11 cellular contexts compared by ENCODE assay signal in genomic region chr5:101897914-101898313, GRCh38.
A peak's percentile ranks its signal among the peaks of the same experiment; 100 is the strongest.
DNase-seq lines count a peak whose midpoint lies in the region; ATAC-seq, FAIRE-seq and TF ChIP-seq lines count a peak whose summit lies in the region.
"Had no signal": no experiment of that assay in that cellular context is flagged by ENCODE, and none has a peak within 500 bp of the region (broad histone marks: within the 10 kb centered on the region; RNA-seq: fewer than 3 reads in every experiment).

No MANE protein-coding gene starts in this region.

- H3K4me3 ChIP-seq in A549 (no peak overlapping the region), SJCRH30 (peak overlapping the region; percentile 27)
- no peak overlapping the region for H3K4me3 ChIP-seq in effector memory CD4-positive, alpha-beta T cell (ENCODE audit: insufficient read depth, low read depth, low read length, poor library complexity, severe bottlenecking)

- POLR2A ChIA-PET in A549 (lab: Yijun Ruan, JAX), result no interaction called here
- POLR2A ChIA-PET in activated CD4-positive, alpha-beta memory T cell treated with anti-CD3 and anti-CD28 coated beads, Interleukin-2, amount 10 ng/mL, durations not matched to agents 7 days and 5 days (lab: Charles Lee), result no interaction called here

- no peak for TF ChIP-seq RAD21 in A549 (conservative IDR thresholded peaks at IDR 0.05 in 1 of 2, IDR thresholded peaks at IDR 0.05 in 1 of 2)

- ATAC-seq in A549, result peak; percentile 30 to 53; a peak in 4 of 6 replicates
- ATAC-seq in GM21447 (IDR thresholded peaks at IDR 0.05; ENCODE audit: unreplicated experiment), result peak; percentile 45
- no peak for ATAC-seq in HG02678 (IDR thresholded peaks at IDR 0.05; ENCODE audit: unreplicated experiment)

- H3K36me3 ChIP-seq in SJCRH30, result no peaks in the 10 kb centered on the region
- no peaks in the 10 kb centered on the region for H3K36me3 ChIP-seq in effector memory CD4-positive, alpha-beta T cell (ENCODE audit: control insufficient read depth, insufficient read depth, low read length)

- CTCF ChIA-PET in A549 (lab: Yijun Ruan, JAX), result no interaction called here
- CTCF ChIA-PET in activated CD4-positive, alpha-beta memory T cell treated with anti-CD3 and anti-CD28 coated beads, Interleukin-2, amount 10 ng/mL, durations not matched to agents 7 days and 5 days (lab: Charles Lee), result no interaction called here

- DNase-seq in A549 (ENCODE audit: low read depth in 1 of 2, low spot score in 1 of 2) (peak in 1 of 2 experiments; percentile 8), NCI-H146 (lab: John Stamatoyannopoulos, UW) (peak; percentile 85), SJCRH30 (peak; percentile 55 to 68), Kasumi-1 (lab: John Stamatoyannopoulos, UW) (no peak)
- no peak for DNase-seq in activated CD4-positive, alpha-beta memory T cell treated with anti-CD3 and anti-CD28 coated beads, Interleukin-2, amount 10 ng/mL, durations not matched to agents 7 days and 5 days
- no peak for DNase-seq in effector memory CD4-positive, alpha-beta T cell
- DNase-seq: activated B cell treated with CpG ODN at 0.5 μM for 24 hours; activated naive CD8-positive, alpha-beta T cell treated with anti-CD3 and anti-CD28 coated beads, Interleukin-2, amount 10 ng/mL, durations not matched to agents 7 days and 5 days had no signal

- no peaks in the 10 kb centered on the region for H3K36me3 Mint-ChIP-seq in activated CD4-positive, alpha-beta memory T cell treated with anti-CD3 and anti-CD28 coated beads, Interleukin-2, amount 10 ng/mL, durations not matched to agents 7 days and 5 days (ENCODE audit: low read depth)
- H3K36me3 Mint-ChIP-seq: activated naive CD8-positive, alpha-beta T cell treated with anti-CD3 and anti-CD28 coated beads, Interleukin-2, amount 10 ng/mL, durations not matched to agents 7 days and 5 days had no signal

- no peaks in the 10 kb centered on the region for H3K27me3 Mint-ChIP-seq in activated CD4-positive, alpha-beta memory T cell treated with anti-CD3 and anti-CD28 coated beads, Interleukin-2, amount 10 ng/mL, durations not matched to agents 7 days and 5 days
- H3K27me3 Mint-ChIP-seq: activated B cell treated with CpG ODN at 0.5 μM for 24 hours; activated naive CD8-positive, alpha-beta T cell treated with anti-CD3 and anti-CD28 coated beads, Interleukin-2, amount 10 ng/mL, durations not matched to agents 7 days and 5 days had no signal

- no peak overlapping the region for H3K4me3 Mint-ChIP-seq in activated CD4-positive, alpha-beta memory T cell treated with anti-CD3 and anti-CD28 coated beads, Interleukin-2, amount 10 ng/mL, durations not matched to agents 7 days and 5 days
- H3K4me3 Mint-ChIP-seq: activated B cell treated with CpG ODN at 0.5 μM for 24 hours; activated naive CD8-positive, alpha-beta T cell treated with anti-CD3 and anti-CD28 coated beads, Interleukin-2, amount 10 ng/mL, durations not matched to agents 7 days and 5 days had no signal

- H3K27me3 ChIP-seq in SJCRH30, result no peaks in the 10 kb centered on the region
- H3K27me3 ChIP-seq in effector memory CD4-positive, alpha-beta T cell (replicated peaks; ENCODE audit: control insufficient read depth, insufficient read depth, low read length, poor library complexity, severe bottlenecking), result no peaks in the 10 kb centered on the region

- WGBS in A549 (ENCODE audit: missing lambda C conversion rate), result 30% methylated on average over 5 of the region's 5 CpGs

- no peak for TF ChIP-seq EP300 in A549 (IDR thresholded peaks at IDR 0.05)

- H3K9me3 ChIP-seq in A549 (no peaks in the 10 kb centered on the region), SJCRH30 (replicated peaks) (no peaks in the 10 kb centered on the region)
- H3K9me3 ChIP-seq in effector memory CD4-positive, alpha-beta T cell (ENCODE audit: control insufficient read depth, low read length), result no peaks in the 10 kb centered on the region

- no peak for TF ChIP-seq CTCF in A549 (IDR thresholded peaks at IDR 0.05)

- H3K27ac ChIP-seq in A549, result no peak overlapping the region
- H3K27ac ChIP-seq in SJCRH30, result no peak overlapping the region
- H3K27ac ChIP-seq in effector memory CD4-positive, alpha-beta T cell (ENCODE audit: insufficient read depth, low read length, poor library complexity, severe bottlenecking), result no peak overlapping the region

- H3K4me1 ChIP-seq in A549 (no peaks in the 10 kb centered on the region), SJCRH30 (0 out of 2 replicates have a peak, but pooled peaks cover 2% of the 10 kb centered on the region)
- no peaks in the 10 kb centered on the region for H3K4me1 ChIP-seq in effector memory CD4-positive, alpha-beta T cell (ENCODE audit: control insufficient read depth, insufficient read depth, low read length, poor library complexity, severe bottlenecking)

- H3K4me2 ChIP-seq in A549, result 0 out of 3 replicates have a peak overlapping the region, but pooled peaks have one; percentile 20

- no peaks in the 10 kb centered on the region for H3K9me3 Mint-ChIP-seq in activated CD4-positive, alpha-beta memory T cell treated with anti-CD3 and anti-CD28 coated beads, Interleukin-2, amount 10 ng/mL, durations not matched to agents 7 days and 5 days
- H3K9me3 Mint-ChIP-seq: activated B cell treated with CpG ODN at 0.5 μM for 24 hours had no signal

- TF ChIP-seq POLR2A in A549 (IDR thresholded peaks at IDR 0.05; ENCODE audit: low read length), result no peak

- H3K4me1 Mint-ChIP-seq in activated CD4-positive, alpha-beta memory T cell treated with anti-CD3 and anti-CD28 coated beads, Interleukin-2, amount 10 ng/mL, durations not matched to agents 7 days and 5 days, result no peaks in the 10 kb centered on the region
- H3K4me1 Mint-ChIP-seq: activated B cell treated with CpG ODN at 0.5 μM for 24 hours; activated naive CD8-positive, alpha-beta T cell treated with anti-CD3 and anti-CD28 coated beads, Interleukin-2, amount 10 ng/mL, durations not matched to agents 7 days and 5 days had no signal

- no peak for FAIRE-seq in A549 (lab: Jason Lieb, UNC)
- FAIRE-seq: endothelial cell of umbilical vein had no signal

- H3K27ac Mint-ChIP-seq in activated CD4-positive, alpha-beta memory T cell treated with anti-CD3 and anti-CD28 coated beads, Interleukin-2, amount 10 ng/mL, durations not matched to agents 7 days and 5 days, result no peak overlapping the region
- H3K27ac Mint-ChIP-seq: activated B cell treated with CpG ODN at 0.5 μM for 24 hours; activated naive CD8-positive, alpha-beta T cell treated with anti-CD3 and anti-CD28 coated beads, Interleukin-2, amount 10 ng/mL, durations not matched to agents 7 days and 5 days had no signal

TF ChIP-seq in A549, 52 proteins besides CTCF, POLR2A, EP300 and RAD21:
- TF ChIP-seq NR3C1 (IDR thresholded peaks at IDR 0.05) (no peak), ZSCAN20 (CRISPR knock-in tag; IDR thresholded peaks at IDR 0.05) (no peak), CHD2 (IDR thresholded peaks at IDR 0.05; ENCODE audit: low read length, partially characterized antibody) (no peak), E2F6 (IDR thresholded peaks at IDR 0.05; ENCODE audit: borderline replicate concordance, low read depth) (no peak), HOXA7 (CRISPR knock-in tag; IDR thresholded peaks at IDR 0.05) (no peak), HOXB5 (CRISPR knock-in tag; IDR thresholded peaks at IDR 0.05) (no peak), FOSL2 (IDR thresholded peaks at IDR 0.05) (no peak), FOSL2 (CRISPR knock-in tag; IDR thresholded peaks at IDR 0.05) (no peak), FOXS1 (CRISPR knock-in tag; IDR thresholded peaks at IDR 0.05) (no peak), REST (IDR thresholded peaks at IDR 0.05) (no peak), RFX5 (IDR thresholded peaks at IDR 0.05) (no peak), ZNF302 (CRISPR knock-in tag; IDR thresholded peaks at IDR 0.05) (no peak), HOXB13 (CRISPR knock-in tag; IDR thresholded peaks at IDR 0.05; ENCODE audit: low read depth) (no peak), JUN (IDR thresholded peaks at IDR 0.05) (no peak), CHD4 (IDR thresholded peaks at IDR 0.05; ENCODE audit: borderline replicate concordance) (no peak), EHF (CRISPR knock-in tag; IDR thresholded peaks at IDR 0.05) (no peak), MAFK (IDR thresholded peaks at IDR 0.05; ENCODE audit: partially characterized antibody) (no peak), MAX (IDR thresholded peaks at IDR 0.05) (no peak), NPAS2 (CRISPR knock-in tag; IDR thresholded peaks at IDR 0.05; ENCODE audit: borderline replicate concordance) (no peak)

Comparison
In these comparisons a context has a peak if more than half of its experiments do, and no peak if none do; other contexts are left out.
1. DNase-seq: peak in NCI-H146 (single experiment) and SJCRH30 (2 of 2); none in activated CD4-positive, alpha-beta memory T cell treated with anti-CD3 and anti-CD28 coated beads, Interleukin-2, amount 10 ng/mL, durations not matched to agents 7 days and 5 days (single experiment), Kasumi-1 (0 of 2) and effector memory CD4-positive, alpha-beta T cell (0 of 3).